1 cellular context compared by ENCODE assay signal in the genomic region with DNA sequence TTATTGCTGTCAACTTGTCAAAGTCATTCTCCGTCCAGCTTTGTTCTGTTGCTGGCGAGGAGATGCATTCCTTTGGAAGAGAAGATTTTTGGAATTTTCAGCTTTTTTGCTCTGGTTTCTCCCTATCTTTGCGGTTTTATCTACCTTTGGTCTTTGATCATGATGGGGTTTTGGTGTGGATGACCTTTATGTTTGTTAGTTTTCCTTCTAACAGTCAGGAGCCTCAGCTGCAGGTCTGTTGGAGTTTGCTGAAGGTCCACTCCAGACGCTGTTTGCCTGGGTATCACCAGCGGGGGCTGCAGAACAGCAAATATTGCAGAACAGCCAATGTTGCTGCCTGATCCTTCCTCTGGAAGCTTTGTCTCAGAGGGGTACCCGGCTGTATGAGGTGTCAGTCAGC.
TF ChIP-seq lines count a peak whose summit lies in the region.
"Not testable (repeated sequence)": the region's sequence is repeated elsewhere in the genome, so short reads cannot be mapped to it uniquely, and the experiment has no call there.

No MANE protein-coding gene starts in this region.

TF ChIP-seq in HepG2, 621 proteins besides CTCF, POLR2A, EP300 and RAD21 (continued from another document):
- TF ChIP-seq CBFB (CRISPR knock-in tag; IDR thresholded peaks at IDR 0.05) (peak; percentile 67; the same call in 1 of the 2 replicates), ZBTB7B (CRISPR knock-in tag; IDR thresholded peaks at IDR 0.05) (peak; percentile 70; the same call in 1 of the 2 replicates), NONO (CRISPR knock-in tag; conservative IDR thresholded peaks at IDR 0.05) (0 out of 2 replicates have a peak, but pooled peaks have one; percentile 55), ZMYM4 (CRISPR knock-in tag; IDR thresholded peaks at IDR 0.05) (peak; percentile 54)
- TF ChIP-seq, protein P1, sequence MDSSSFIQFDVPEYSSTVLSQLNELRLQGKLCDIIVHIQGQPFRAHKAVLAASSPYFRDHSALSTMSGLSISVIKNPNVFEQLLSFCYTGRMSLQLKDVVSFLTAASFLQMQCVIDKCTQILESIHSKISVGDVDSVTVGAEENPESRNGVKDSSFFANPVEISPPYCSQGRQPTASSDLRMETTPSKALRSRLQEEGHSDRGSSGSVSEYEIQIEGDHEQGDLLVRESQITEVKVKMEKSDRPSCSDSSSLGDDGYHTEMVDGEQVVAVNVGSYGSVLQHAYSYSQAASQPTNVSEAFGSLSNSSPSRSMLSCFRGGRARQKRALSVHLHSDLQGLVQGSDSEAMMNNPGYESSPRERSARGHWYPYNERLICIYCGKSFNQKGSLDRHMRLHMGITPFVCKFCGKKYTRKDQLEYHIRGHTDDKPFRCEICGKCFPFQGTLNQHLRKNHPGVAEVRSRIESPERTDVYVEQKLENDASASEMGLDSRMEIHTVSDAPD (CRISPR knock-in tag; IDR thresholded peaks at IDR 0.05), result 0 out of 2 replicates have a peak, but pooled peaks have one; percentile 4
- TF ChIP-seq, protein P2, sequence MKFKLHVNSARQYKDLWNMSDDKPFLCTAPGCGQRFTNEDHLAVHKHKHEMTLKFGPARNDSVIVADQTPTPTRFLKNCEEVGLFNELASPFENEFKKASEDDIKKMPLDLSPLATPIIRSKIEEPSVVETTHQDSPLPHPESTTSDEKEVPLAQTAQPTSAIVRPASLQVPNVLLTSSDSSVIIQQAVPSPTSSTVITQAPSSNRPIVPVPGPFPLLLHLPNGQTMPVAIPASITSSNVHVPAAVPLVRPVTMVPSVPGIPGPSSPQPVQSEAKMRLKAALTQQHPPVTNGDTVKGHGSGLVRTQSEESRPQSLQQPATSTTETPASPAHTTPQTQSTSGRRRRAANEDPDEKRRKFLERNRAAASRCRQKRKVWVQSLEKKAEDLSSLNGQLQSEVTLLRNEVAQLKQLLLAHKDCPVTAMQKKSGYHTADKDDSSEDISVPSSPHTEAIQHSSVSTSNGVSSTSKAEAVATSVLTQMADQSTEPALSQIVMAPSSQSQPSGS (CRISPR knock-in tag; IDR thresholded peaks at IDR 0.05), result 0 out of 2 replicates have a peak, but pooled peaks have one; percentile 16
- not testable (repeated sequence) for TF ChIP-seq NONO (IDR thresholded peaks at IDR 0.05)
- TF ChIP-seq, protein P3, sequence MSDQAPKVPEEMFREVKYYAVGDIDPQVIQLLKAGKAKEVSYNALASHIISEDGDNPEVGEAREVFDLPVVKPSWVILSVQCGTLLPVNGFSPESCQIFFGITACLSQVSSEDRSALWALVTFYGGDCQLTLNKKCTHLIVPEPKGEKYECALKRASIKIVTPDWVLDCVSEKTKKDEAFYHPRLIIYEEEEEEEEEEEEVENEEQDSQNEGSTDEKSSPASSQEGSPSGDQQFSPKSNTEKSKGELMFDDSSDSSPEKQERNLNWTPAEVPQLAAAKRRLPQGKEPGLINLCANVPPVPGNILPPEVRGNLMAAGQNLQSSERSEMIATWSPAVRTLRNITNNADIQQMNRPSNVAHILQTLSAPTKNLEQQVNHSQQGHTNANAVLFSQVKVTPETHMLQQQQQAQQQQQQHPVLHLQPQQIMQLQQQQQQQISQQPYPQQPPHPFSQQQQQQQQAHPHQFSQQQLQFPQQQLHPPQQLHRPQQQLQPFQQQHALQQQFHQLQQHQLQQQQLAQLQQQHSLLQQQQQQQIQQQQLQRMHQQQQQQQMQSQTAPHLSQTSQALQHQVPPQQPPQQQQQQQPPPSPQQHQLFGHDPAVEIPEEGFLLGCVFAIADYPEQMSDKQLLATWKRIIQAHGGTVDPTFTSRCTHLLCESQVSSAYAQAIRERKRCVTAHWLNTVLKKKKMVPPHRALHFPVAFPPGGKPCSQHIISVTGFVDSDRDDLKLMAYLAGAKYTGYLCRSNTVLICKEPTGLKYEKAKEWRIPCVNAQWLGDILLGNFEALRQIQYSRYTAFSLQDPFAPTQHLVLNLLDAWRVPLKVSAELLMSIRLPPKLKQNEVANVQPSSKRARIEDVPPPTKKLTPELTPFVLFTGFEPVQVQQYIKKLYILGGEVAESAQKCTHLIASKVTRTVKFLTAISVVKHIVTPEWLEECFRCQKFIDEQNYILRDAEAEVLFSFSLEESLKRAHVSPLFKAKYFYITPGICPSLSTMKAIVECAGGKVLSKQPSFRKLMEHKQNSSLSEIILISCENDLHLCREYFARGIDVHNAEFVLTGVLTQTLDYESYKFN (CRISPR knock-in tag; conservative IDR thresholded peaks at IDR 0.05), result peak; percentile 61
